In the genomic region with DNA sequence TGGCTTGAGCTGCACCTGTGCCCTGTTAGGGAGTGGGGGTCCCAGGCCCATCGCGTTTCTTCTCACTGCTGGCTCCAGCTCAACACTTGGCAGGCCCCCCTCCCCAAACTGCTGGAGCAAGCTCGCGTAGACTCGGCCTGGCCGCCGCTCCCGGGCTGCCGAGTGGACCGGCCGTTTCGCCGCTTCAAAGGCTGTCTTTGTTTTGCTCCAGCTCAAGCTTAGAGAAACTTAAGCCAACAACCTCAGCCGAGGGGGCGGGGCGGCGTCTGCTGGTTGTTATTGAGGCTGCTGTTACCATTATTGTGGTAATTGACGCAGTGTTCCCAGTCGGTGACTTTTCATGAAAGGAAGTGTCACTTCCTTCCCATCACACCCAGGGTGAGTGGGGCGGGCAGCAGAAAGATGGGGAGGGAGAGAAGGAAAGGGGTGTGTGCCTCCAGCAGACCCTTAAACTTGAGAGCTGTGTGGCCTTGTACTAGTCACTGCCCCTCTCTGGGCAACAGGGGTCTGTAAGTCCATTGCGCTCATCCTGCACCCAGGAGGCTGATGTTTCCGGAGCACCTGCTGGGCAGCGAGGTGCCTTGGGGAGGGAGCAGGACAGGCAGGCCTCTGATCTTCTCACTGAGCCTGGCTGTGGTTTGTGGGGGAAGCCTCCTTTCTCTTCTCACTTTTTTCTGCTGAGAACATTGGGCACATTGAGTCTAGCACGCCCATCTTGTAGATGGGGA, we compare ENCODE assay signal across 1 cellular context.
TF ChIP-seq lines count a peak whose summit lies in the region.

No MANE protein-coding gene starts in this region.

TF ChIP-seq in SK-N-SH, 30 proteins besides CTCF, POLR2A, EP300 and RAD21 (continued from another document):
- TF ChIP-seq EZH2phosphoT487 (IDR thresholded peaks at IDR 0.05; ENCODE audit: borderline replicate concordance, low read depth), result no peak
